Comparison of ENCODE assay signal across 19 cellular contexts in genomic region chr4:21380861-21381260, GRCh38.
DNase-seq lines count a peak whose midpoint lies in the region; ATAC-seq lines count a peak whose summit lies in the region.
"Had no signal": no experiment of that assay in that cellular context is flagged by ENCODE, and none has a peak within 500 bp of the region (broad histone marks: within the 10 kb centered on the region; RNA-seq: fewer than 3 reads in every experiment).

No MANE protein-coding gene starts in this region.

- ATAC-seq in HG03354 (IDR thresholded peaks at IDR 0.05; ENCODE audit: poor library complexity, severe bottlenecking, unreplicated experiment), result no peak

- DNase-seq in NCI-H1105 (lab: John Stamatoyannopoulos, UW) (peak; percentile 8), NCI-H774 (lab: John Stamatoyannopoulos, UW) (peak; percentile 4), hippocampal formation (lab: John Stamatoyannopoulos, UW) (peak; percentile 12 to 72), putamen (ENCODE audit: low spot score) (peak; percentile 17), NCI-H524 (lab: John Stamatoyannopoulos, UW) (no peak), NCI-H1417 treated with DMSO at 0.1 percent for 48 hours (lab: John Stamatoyannopoulos, UW) (no peak), GM19238 (ENCODE audit: insufficient read length, low spot score) (no peak)
- DNase-seq: CD8-positive, alpha-beta memory T cell; DMS79; GOT3; IMR-90; NCI-H146; NCI-H2029 treated with DMSO at 0.1 percent for 48 hours; NCI-H526; NK-92 treated with Interleukin-12 subunit alpha and Interleukin-12 subunit beta, amount 100 ng/mL, for 24 hours; OCI-M1; Right ventricle myocardium superior; SW 1271 had no signal

Comparison
In these comparisons a context has a peak if more than half of its experiments do, and no peak if none do; other contexts are left out.
1. DNase-seq: peak in NCI-H1105 (single experiment), NCI-H774 (single experiment), hippocampal formation (2 of 2) and putamen (single experiment); none in NCI-H524 (0 of 2), NCI-H1417 treated with DMSO at 0.1 percent for 48 hours (single experiment) and GM19238 (single experiment).